Comparison of ENCODE assay signal across 8 cellular contexts in the genomic region with DNA sequence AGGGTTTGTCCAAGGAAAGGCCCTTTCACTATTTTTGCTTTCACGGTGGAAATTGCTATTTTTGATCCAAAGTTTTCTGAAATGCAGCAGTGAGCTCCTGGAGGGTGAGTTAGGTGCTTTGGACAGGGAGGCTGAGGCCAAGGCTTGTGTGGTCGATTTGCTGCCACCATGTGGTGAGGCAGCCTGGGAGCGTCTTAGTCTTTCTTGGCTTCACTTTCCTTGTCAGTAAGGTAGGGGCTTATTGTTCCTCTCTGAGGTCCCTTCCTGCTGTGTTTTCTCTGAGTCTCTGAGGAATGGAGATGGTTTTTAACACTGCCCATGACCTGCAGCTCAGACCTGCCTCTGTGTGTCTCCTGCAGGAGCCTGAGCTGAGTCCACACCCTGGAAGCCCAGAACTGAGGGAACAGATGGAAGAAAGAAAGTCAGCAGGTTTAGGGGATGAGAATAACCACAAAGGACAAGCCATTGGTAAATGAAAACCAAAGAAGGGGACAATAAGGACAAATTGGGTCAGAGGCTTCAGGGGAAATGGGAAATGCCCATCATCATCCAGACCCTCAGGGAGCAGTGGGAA. TPM values are rescaled to one million over a fixed set of nuclear protein-coding genes. Genes with fewer than 3 reads are reported as not detected.
DNase-seq lines count a peak whose midpoint lies in the region; ATAC-seq and TF ChIP-seq lines count a peak whose summit lies in the region.

No MANE protein-coding gene starts in this region.

- TF ChIP-seq CTCF in DND-41 (IDR thresholded peaks at IDR 0.05; ENCODE audit: borderline replicate concordance, extremely low read depth, low read length, poor library complexity, severe bottlenecking) (peak; percentile 81), IMR-90 (conservative IDR thresholded peaks at IDR 0.05; ENCODE audit: low read depth, low read length) (peak; percentile 60), WERI-Rb-1 (IDR thresholded peaks at IDR 0.05; ENCODE audit: low read depth, low read length) (peak; percentile 99), suprapubic skin (IDR thresholded peaks at IDR 0.05) (peak; percentile 15 to 54)

- H2BK5ac ChIP-seq in IMR-90 (ENCODE audit: low read depth, low read length, poor library complexity, severe bottlenecking) = no peak overlapping the region

- no peak overlapping the region for H2BK15ac ChIP-seq in IMR-90 (ENCODE audit: low read depth, low read length)

- dilution Hi-C loops in IMR-90 (cut with HindIII; ENCODE audit: low sequenced_read_pairs, unreplicated experiment) = loop anchor here (25.0 kb wide), 1 partner anchor 101 kb away; a partner anchor contains a TSS

- in situ Hi-C loops in IMR-90 (cut with MboI; ENCODE audit: low sequenced_read_pairs) = no loop called here

- no peak overlapping the region for H3K23ac ChIP-seq in IMR-90 (ENCODE audit: low read depth, low read length)

- peak; percentile 53 for DNase-seq in DND-41
- DNase-seq in IMR-90 = peak; percentile 56
- peak; percentile 75 for DNase-seq in WERI-Rb-1
- DNase-seq in glomerular visceral epithelial cell (ENCODE audit: extremely low spot score) = peak; percentile 60
- no peak for DNase-seq in suprapubic skin (ENCODE audit: low spot score in 2 of 2)
- no peak for DNase-seq in sciatic nerve (ENCODE audit: low spot score)

- no peak overlapping the region for H2AK5ac ChIP-seq in IMR-90 (ENCODE audit: low read depth, low read length)

- no peak overlapping the region for H3K18ac ChIP-seq in IMR-90 (ENCODE audit: low read depth, low read length)

- no peaks in the 10 kb centered on the region for H3K36me3 ChIP-seq in DND-41 (ENCODE audit: insufficient read depth, low read length)
- no peaks in the 10 kb centered on the region for H3K36me3 ChIP-seq in IMR-90 (ENCODE audit: control insufficient read depth, insufficient read depth, low read length)
- no peaks in the 10 kb centered on the region for H3K36me3 ChIP-seq in WERI-Rb-1
- H3K36me3 ChIP-seq in suprapubic skin = no peaks in the 10 kb centered on the region

- H3K56ac ChIP-seq in IMR-90 (ENCODE audit: extremely low read depth, insufficient read depth, low read length) = no peak overlapping the region

- no peak for TF ChIP-seq EP300 in suprapubic skin (IDR thresholded peaks at IDR 0.05)

- H3K9me3 ChIP-seq in DND-41 (ENCODE audit: insufficient read depth, low read length, severe bottlenecking) = no peaks in the 10 kb centered on the region
- no peaks in the 10 kb centered on the region for H3K9me3 ChIP-seq in IMR-90 (ENCODE audit: control insufficient read depth, insufficient read depth, low read length)
- H3K9me3 ChIP-seq in WERI-Rb-1 (ENCODE audit: severe bottlenecking) = peaks cover 3% of the 10 kb centered on the region
- no peaks in the 10 kb centered on the region for H3K9me3 ChIP-seq in suprapubic skin

- no peaks in the 10 kb centered on the region for H3K27me3 ChIP-seq in DND-41 (ENCODE audit: insufficient read depth, low read length, poor library complexity)
- peaks cover 30% of the 10 kb centered on the region for H3K27me3 ChIP-seq in IMR-90 (ENCODE audit: control insufficient read depth, insufficient read depth, low read length)
- H3K27me3 ChIP-seq in WERI-Rb-1 (ENCODE audit: insufficient read depth, low read depth, severe bottlenecking) = peaks cover 97% of the 10 kb centered on the region
- no peaks in the 10 kb centered on the region for H3K27me3 ChIP-seq in suprapubic skin

- 0 out of 2 replicates have a peak, but pooled peaks cover 2% of the 10 kb centered on the region for H3K9me1 ChIP-seq in IMR-90 (ENCODE audit: insufficient read depth, low read length)

- H3K14ac ChIP-seq in IMR-90 (replicated peaks; ENCODE audit: low read depth, low read length) = no peak overlapping the region

- no peak overlapping the region for H4K5ac ChIP-seq in IMR-90 (ENCODE audit: low read depth, low read length)

- TF ChIP-seq RAD21 in IMR-90 (IDR thresholded peaks at IDR 0.05; ENCODE audit: low read length) = peak; percentile 47

- H4K20me1 ChIP-seq in DND-41 (ENCODE audit: insufficient read depth, low read length) = no peaks in the 10 kb centered on the region
- no peaks in the 10 kb centered on the region for H4K20me1 ChIP-seq in IMR-90 (ENCODE audit: insufficient read depth, low read length)

- H4K91ac ChIP-seq in IMR-90 (ENCODE audit: insufficient read depth, low read depth, low read length) = no peak overlapping the region

- H3K9ac ChIP-seq in DND-41 (ENCODE audit: low read depth, low read length) = no peak overlapping the region
- no peak overlapping the region for H3K9ac ChIP-seq in IMR-90 (ENCODE audit: low read depth, low read length)

- H3K79me1 ChIP-seq in IMR-90 (ENCODE audit: low read depth in 1 of 2, low read length in 2 of 2) = no peaks in the 10 kb centered on the region

- WGBS in IMR-90 (ENCODE audit: extremely low coverage in 2 of 2, insufficient read length in 1 of 2), 2 experiments = 0% methylated on average over 2 of the region's 3 CpGs; no CpG with 5 or more reads in 1 of the 2 experiments
- 25% methylated on average over 3 of the region's 3 CpGs for WGBS in suprapubic skin

- no peak overlapping the region for H2BK20ac ChIP-seq in IMR-90 (ENCODE audit: low read depth, low read length)

- H3K4me2 ChIP-seq in DND-41 (ENCODE audit: insufficient read depth, low read length) (no peak overlapping the region), IMR-90 (ENCODE audit: low read depth, low read length) (no peak overlapping the region)

- H3K4me3 ChIP-seq in DND-41 (ENCODE audit: low read depth in 1 of 2, low read length in 2 of 2) (no peak overlapping the region), IMR-90 (ENCODE audit: insufficient read depth, low read depth, low read length) (no peak overlapping the region), WERI-Rb-1 (ENCODE audit: low read depth, low read length) (no peak overlapping the region), suprapubic skin (no peak overlapping the region)

- intact Hi-C loops in IMR-90 (cut with micrococcal nuclease) (loop anchor here (1.0 kb wide), 2 partner anchors 45 to 79 kb away; no protein-coding TSS in a partner anchor), sciatic nerve (cut with DNase I) (no loop called here)

- CTCF ChIA-PET in IMR-90 (lab: Yijun Ruan, JAX) = interaction anchor here (0.6 to 3.9 kb wide), 7 partner anchors 8 to 79 kb away, joined by 3 to 15 read pairs (median 3); no protein-coding TSS in a partner anchor

- no peak for TF ChIP-seq POLR2A in IMR-90 (IDR thresholded peaks at IDR 0.05; ENCODE audit: low read depth, low read length)
- TF ChIP-seq POLR2A in suprapubic skin (IDR thresholded peaks at IDR 0.05) = no peak

- H3K4me1 ChIP-seq in DND-41 (ENCODE audit: insufficient read depth, low read length) = peaks cover 2% of the 10 kb centered on the region; the same call in 1 of the 2 replicates
- no peaks in the 10 kb centered on the region for H3K4me1 ChIP-seq in IMR-90 (ENCODE audit: control insufficient read depth, insufficient read depth, low read length)
- H3K4me1 ChIP-seq in suprapubic skin = no peaks in the 10 kb centered on the region

- no TSS peak for BruUV-seq in IMR-90 (replicated peaks; lab: Mats Ljungman, UMichigan)

- POLR2A ChIA-PET in IMR-90 (lab: Charles Lee; ENCODE audit: unreplicated experiment) = no interaction called here

- H2AK9ac ChIP-seq in IMR-90 (replicated peaks; ENCODE audit: low read depth, low read length, poor library complexity) = no peak overlapping the region

- no peak overlapping the region for H3K4ac ChIP-seq in IMR-90 (ENCODE audit: low read depth, low read length)

- no peak overlapping the region for H2AFZ ChIP-seq in DND-41 (ENCODE audit: low read depth, low read length)
- H2AFZ ChIP-seq in IMR-90 (replicated peaks; ENCODE audit: low read length, poor library complexity) = peak overlapping the region; percentile 23

- no peaks in the 10 kb centered on the region for H3K79me2 ChIP-seq in DND-41 (ENCODE audit: insufficient read depth, low read length)

- no peak overlapping the region for H4K8ac ChIP-seq in IMR-90 (ENCODE audit: low read depth in 2 of 2, low read length in 2 of 2)

- H2BK120ac ChIP-seq in IMR-90 (ENCODE audit: low read depth, low read length) = no peak overlapping the region

- peak; percentile 60; the same call in 2 of the 3 replicates for ATAC-seq in DND-41 (ENCODE audit: insufficient read depth, low read depth)
- peak; percentile 57 for ATAC-seq in IMR-90 (ENCODE audit: low read depth)
- no peak for ATAC-seq in sciatic nerve
- ATAC-seq in HG02870 (IDR thresholded peaks at IDR 0.05; ENCODE audit: unreplicated experiment) = no peak
- no peak for ATAC-seq in GM18511 (IDR thresholded peaks at IDR 0.05; ENCODE audit: unreplicated experiment)

- no peak overlapping the region for H3K27ac ChIP-seq in DND-41 (ENCODE audit: low read length)
- H3K27ac ChIP-seq in IMR-90 (ENCODE audit: insufficient read depth, low read length) = no peak overlapping the region
- H3K27ac ChIP-seq in WERI-Rb-1 = no peak overlapping the region
- H3K27ac ChIP-seq in suprapubic skin = no peak overlapping the region

TF ChIP-seq in IMR-90, 13 proteins besides CTCF, POLR2A, EP300 and RAD21:
- no peak for TF ChIP-seq BHLHE40 (IDR thresholded peaks at IDR 0.05; ENCODE audit: low read depth, low read length)
- TF ChIP-seq SMC3 (IDR thresholded peaks at IDR 0.05; ENCODE audit: low read depth, low read length) = peak; percentile 64

RNA-seq across cellular contexts. Expression of a gene that starts 20.1 kb away (rescaled TPM):
- total RNA-seq in IMR-90 (2012; rRNA removed) (77.2 and 86.0 TPM in 2 replicates), suprapubic skin (100 to 1,000 TPM; 109 to 247 (median 171) TPM), sciatic nerve (550 TPM)
- polyA plus RNA-seq in IMR-90 (2012; rRNA removed) = 223 and 277 TPM in 2 replicates
- polyA plus RNA-seq in IMR-90 (2012; cell fraction: cytosol; rRNA removed) = 119 and 149 TPM in 2 replicates
- polyA plus RNA-seq in IMR-90 (2012; cell fraction: nucleus; rRNA removed; ENCODE audit: low replicate concordance) = 18.1 and 82.0 TPM in 2 replicates

RNA-seq across cellular contexts. Expression of a gene that starts 23.1 kb away (rescaled TPM):
- total RNA-seq in IMR-90 (2012; rRNA removed) (117 and 167 TPM in 2 replicates), suprapubic skin (100 to 1,000 TPM; 431 to 722 (median 606) TPM), sciatic nerve (231 TPM)
- 1,354 and 1,402 TPM in 2 replicates for polyA plus RNA-seq in IMR-90 (2012; rRNA removed)
- polyA plus RNA-seq in IMR-90 (2012; cell fraction: cytosol; rRNA removed) = 1,239 and 1,683 TPM in 2 replicates
- polyA plus RNA-seq in IMR-90 (2012; cell fraction: nucleus; rRNA removed; ENCODE audit: low replicate concordance) = 148 and 260 TPM in 2 replicates

Comparison
In these comparisons a context has a peak if more than half of its experiments do, and no peak if none do; other contexts are left out.
1. ATAC-seq: peak in DND-41 (single experiment) and IMR-90 (single experiment); none in sciatic nerve (single experiment), HG02870 (single experiment) and GM18511 (single experiment).
2. DNase-seq: peak in DND-41 (single experiment), IMR-90 (single experiment), WERI-Rb-1 (single experiment) and glomerular visceral epithelial cell (single experiment); none in suprapubic skin (0 of 2) and sciatic nerve (single experiment).
3. CTCF ChIP-seq: peak in every context shown above with its lines; median percentile 99 in WERI-Rb-1; 81 in DND-41; 60 in IMR-90; 34 in suprapubic skin.